ENCODE assay signal across 2 cellular contexts in the genomic region with DNA sequence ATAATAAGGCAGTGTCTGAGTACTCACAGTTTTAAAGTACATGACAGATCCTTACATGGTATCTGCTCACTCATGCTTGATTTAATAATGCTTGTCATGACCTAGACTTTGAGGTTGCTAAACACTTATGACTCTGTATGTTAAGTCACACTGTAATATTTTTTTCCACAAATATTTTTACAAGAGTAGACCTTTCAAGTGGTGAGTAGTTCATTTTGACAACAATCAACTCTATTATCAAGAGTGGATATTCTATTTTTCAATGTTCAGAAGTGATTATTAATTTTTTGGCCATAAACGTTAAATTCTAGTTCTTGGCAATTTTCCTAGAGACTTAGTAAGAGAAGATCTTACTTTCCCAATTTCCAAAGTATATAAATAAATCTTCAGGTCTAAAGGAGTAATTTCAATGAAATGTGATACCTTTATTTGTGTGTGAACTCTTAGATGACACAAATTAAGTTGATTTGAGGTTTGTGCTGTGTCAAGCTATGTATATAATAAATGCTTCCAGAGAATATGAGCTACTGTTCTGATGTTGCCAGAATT.
A peak's percentile ranks its signal among the peaks of the same experiment; 100 is the strongest.
TF ChIP-seq lines count a peak whose summit lies in the region.

No MANE protein-coding gene starts in this region.

TF ChIP-seq in SK-N-SH treated with all-trans-retinoic acid at 6 μM for 48 hours, 23 proteins besides CTCF, POLR2A, EP300 and RAD21 (continued from another document):
- TF ChIP-seq, protein P1, sequence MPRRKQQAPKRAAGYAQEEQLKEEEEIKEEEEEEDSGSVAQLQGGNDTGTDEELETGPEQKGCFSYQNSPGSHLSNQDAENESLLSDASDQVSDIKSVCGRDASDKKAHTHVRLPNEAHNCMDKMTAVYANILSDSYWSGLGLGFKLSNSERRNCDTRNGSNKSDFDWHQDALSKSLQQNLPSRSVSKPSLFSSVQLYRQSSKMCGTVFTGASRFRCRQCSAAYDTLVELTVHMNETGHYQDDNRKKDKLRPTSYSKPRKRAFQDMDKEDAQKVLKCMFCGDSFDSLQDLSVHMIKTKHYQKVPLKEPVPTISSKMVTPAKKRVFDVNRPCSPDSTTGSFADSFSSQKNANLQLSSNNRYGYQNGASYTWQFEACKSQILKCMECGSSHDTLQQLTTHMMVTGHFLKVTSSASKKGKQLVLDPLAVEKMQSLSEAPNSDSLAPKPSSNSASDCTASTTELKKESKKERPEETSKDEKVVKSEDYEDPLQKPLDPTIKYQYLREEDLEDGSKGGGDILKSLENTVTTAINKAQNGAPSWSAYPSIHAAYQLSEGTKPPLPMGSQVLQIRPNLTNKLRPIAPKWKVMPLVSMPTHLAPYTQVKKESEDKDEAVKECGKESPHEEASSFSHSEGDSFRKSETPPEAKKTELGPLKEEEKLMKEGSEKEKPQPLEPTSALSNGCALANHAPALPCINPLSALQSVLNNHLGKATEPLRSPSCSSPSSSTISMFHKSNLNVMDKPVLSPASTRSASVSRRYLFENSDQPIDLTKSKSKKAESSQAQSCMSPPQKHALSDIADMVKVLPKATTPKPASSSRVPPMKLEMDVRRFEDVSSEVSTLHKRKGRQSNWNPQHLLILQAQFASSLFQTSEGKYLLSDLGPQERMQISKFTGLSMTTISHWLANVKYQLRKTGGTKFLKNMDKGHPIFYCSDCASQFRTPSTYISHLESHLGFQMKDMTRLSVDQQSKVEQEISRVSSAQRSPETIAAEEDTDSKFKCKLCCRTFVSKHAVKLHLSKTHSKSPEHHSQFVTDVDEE (CRISPR knock-in tag; IDR thresholded peaks at IDR 0.05): no peak
- TF ChIP-seq ZC3H10 (CRISPR knock-in tag; IDR thresholded peaks at IDR 0.05) (peak; percentile 75; the same call in 1 of the 2 replicates), TOX (CRISPR knock-in tag; IDR thresholded peaks at IDR 0.05; ENCODE audit: borderline replicate concordance) (peak; percentile 67; the same call in 1 of the 2 replicates)

TF ChIP-seq in SK-N-SH, 30 proteins besides CTCF, POLR2A, EP300 and RAD21 (continued from another document):
- TF ChIP-seq, protein P2, sequence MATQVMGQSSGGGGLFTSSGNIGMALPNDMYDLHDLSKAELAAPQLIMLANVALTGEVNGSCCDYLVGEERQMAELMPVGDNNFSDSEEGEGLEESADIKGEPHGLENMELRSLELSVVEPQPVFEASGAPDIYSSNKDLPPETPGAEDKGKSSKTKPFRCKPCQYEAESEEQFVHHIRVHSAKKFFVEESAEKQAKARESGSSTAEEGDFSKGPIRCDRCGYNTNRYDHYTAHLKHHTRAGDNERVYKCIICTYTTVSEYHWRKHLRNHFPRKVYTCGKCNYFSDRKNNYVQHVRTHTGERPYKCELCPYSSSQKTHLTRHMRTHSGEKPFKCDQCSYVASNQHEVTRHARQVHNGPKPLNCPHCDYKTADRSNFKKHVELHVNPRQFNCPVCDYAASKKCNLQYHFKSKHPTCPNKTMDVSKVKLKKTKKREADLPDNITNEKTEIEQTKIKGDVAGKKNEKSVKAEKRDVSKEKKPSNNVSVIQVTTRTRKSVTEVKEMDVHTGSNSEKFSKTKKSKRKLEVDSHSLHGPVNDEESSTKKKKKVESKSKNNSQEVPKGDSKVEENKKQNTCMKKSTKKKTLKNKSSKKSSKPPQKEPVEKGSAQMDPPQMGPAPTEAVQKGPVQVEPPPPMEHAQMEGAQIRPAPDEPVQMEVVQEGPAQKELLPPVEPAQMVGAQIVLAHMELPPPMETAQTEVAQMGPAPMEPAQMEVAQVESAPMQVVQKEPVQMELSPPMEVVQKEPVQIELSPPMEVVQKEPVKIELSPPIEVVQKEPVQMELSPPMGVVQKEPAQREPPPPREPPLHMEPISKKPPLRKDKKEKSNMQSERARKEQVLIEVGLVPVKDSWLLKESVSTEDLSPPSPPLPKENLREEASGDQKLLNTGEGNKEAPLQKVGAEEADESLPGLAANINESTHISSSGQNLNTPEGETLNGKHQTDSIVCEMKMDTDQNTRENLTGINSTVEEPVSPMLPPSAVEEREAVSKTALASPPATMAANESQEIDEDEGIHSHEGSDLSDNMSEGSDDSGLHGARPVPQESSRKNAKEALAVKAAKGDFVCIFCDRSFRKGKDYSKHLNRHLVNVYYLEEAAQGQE (IDR thresholded peaks at IDR 0.05; ENCODE audit: low read depth, low read length): no peak
- TF ChIP-seq SMC3 (IDR thresholded peaks at IDR 0.05; ENCODE audit: low read depth, low read length) (no peak), FOXM1 (IDR thresholded peaks at IDR 0.05; ENCODE audit: low read depth) (no peak), NRF1 (IDR thresholded peaks at IDR 0.05; ENCODE audit: low read depth, low read length) (no peak), YY1 (IDR thresholded peaks at IDR 0.05; ENCODE audit: low read depth) (no peak), EZH2phosphoT487 (IDR thresholded peaks at IDR 0.05; ENCODE audit: borderline replicate concordance, low read depth) (no peak)
